Comparison of ENCODE assay signal across 8 cellular contexts in genomic region chr10:11874568-11875182, GRCh38. TPM values are rescaled to one million over a fixed set of nuclear protein-coding genes. Genes with fewer than 3 reads are reported as not detected.
DNase-seq lines count a peak whose midpoint lies in the region; ATAC-seq and TF ChIP-seq lines count a peak whose summit lies in the region.

No MANE protein-coding gene starts in this region.

- H3K27me3 ChIP-seq in left ventricle myocardium inferior (ENCODE audit: low read depth): peaks cover 3% of the 10 kb centered on the region

- TF ChIP-seq CTCF in LNCaP clone FGC (IDR thresholded peaks at IDR 0.05; ENCODE audit: control insufficient read depth, extremely low read depth, insufficient read depth) (no peak), left ventricle myocardium inferior (IDR thresholded peaks at IDR 0.05; ENCODE audit: borderline replicate concordance) (no peak)

- peak; percentile 74 to 91 for ATAC-seq in activated T-cell treated with anti-CD3 and anti-CD28 coated beads, Interleukin-2, amount 50 U/mL, for 72 hours (replicated peaks in 1 of 2)
- ATAC-seq in GM21737 (IDR thresholded peaks at IDR 0.05; ENCODE audit: unreplicated experiment): no peak

- H3K4me3 Mint-ChIP-seq in activated T-cell treated with anti-CD3 and anti-CD28 coated beads, Interleukin-2, amount 50 U/mL, for 72 hours: peak overlapping the region; percentile 55 to 61

- peak overlapping the region; percentile 70 for H3K27ac ChIP-seq in left ventricle myocardium inferior (replicated peaks)
- peak overlapping the region in 18 of 21 experiments; percentile 4 to 86 (median 70) for H3K27ac ChIP-seq in skin epidermis

- peaks cover 21% of the 10 kb centered on the region for H3K27me3 Mint-ChIP-seq in activated T-cell treated with anti-CD3 and anti-CD28 coated beads, Interleukin-2, amount 50 U/mL, for 72 hours (ENCODE audit: low read depth)

- peak; percentile 84 for DNase-seq in DMS53 treated with DMSO at 0.1 percent for 48 hours (lab: John Stamatoyannopoulos, UW; ENCODE audit: unreplicated experiment)
- DNase-seq in LNCaP clone FGC (ENCODE audit: low read depth): peak; percentile 77
- peak; percentile 56 to 68 for DNase-seq in activated T-cell treated with anti-CD3 and anti-CD28 coated beads, Interleukin-2, amount 50 U/mL, for 72 hours
- peak; percentile 48 for DNase-seq in left ventricle myocardium inferior
- DNase-seq in GOT3 (lab: John Stamatoyannopoulos, UW): no peak
- no peak for DNase-seq in KG1 (lab: John Stamatoyannopoulos, UW)

- no peaks in the 10 kb centered on the region for H3K36me3 Mint-ChIP-seq in activated T-cell treated with anti-CD3 and anti-CD28 coated beads, Interleukin-2, amount 50 U/mL, for 72 hours (ENCODE audit: insufficient read depth in 2 of 2)

- H3K36me3 ChIP-seq in left ventricle myocardium inferior: no peaks in the 10 kb centered on the region

- no peaks in the 10 kb centered on the region for H3K9me3 ChIP-seq in left ventricle myocardium inferior (replicated peaks)

- no peaks in the 10 kb centered on the region for H3K9me3 Mint-ChIP-seq in activated T-cell treated with anti-CD3 and anti-CD28 coated beads, Interleukin-2, amount 50 U/mL, for 72 hours

- H3K4me1 Mint-ChIP-seq in activated T-cell treated with anti-CD3 and anti-CD28 coated beads, Interleukin-2, amount 50 U/mL, for 72 hours (ENCODE audit: low read depth): peaks cover 34% of the 10 kb centered on the region

- peaks cover 50% of the 10 kb centered on the region for H3K4me1 ChIP-seq in left ventricle myocardium inferior

- no peak overlapping the region; the same call in 1 of the 2 replicates for H3K4me3 ChIP-seq in LNCaP clone FGC (ENCODE audit: low read depth, low read length)
- H3K4me3 ChIP-seq in left ventricle myocardium inferior: no peak overlapping the region
- H3K4me3 ChIP-seq in skin epidermis: peak overlapping the region in 1 of 7 experiments; percentile 4

- no peak overlapping the region for H3K27ac Mint-ChIP-seq in activated T-cell treated with anti-CD3 and anti-CD28 coated beads, Interleukin-2, amount 50 U/mL, for 72 hours

- intact Hi-C loops in left ventricle myocardium inferior (cut with micrococcal nuclease): no loop called here

RNA-seq across cellular contexts. Expression of gene PROSER2, which starts 51.5 kb away (rescaled TPM):
- total RNA-seq in activated T-cell treated with anti-CD3 and anti-CD28 coated beads, Interleukin-2, amount 50 U/mL, for 72 hours: 1 to 10 TPM; 1.1 to 1.6 TPM
- 0.52 TPM for total RNA-seq in left ventricle myocardium inferior

Comparison
In these comparisons a context has a peak if more than half of its experiments do, and no peak if none do; other contexts are left out.
1. DNase-seq: peak in DMS53 treated with DMSO at 0.1 percent for 48 hours (single experiment), LNCaP clone FGC (single experiment), activated T-cell treated with anti-CD3 and anti-CD28 coated beads, Interleukin-2, amount 50 U/mL, for 72 hours (2 of 2) and left ventricle myocardium inferior (single experiment); none in GOT3 (single experiment) and KG1 (single experiment).